In genomic region chr21:41755258-41755933, GRCh38 we compare ENCODE assay signal across 17 cellular contexts. TPM values are rescaled to one million over a fixed set of nuclear protein-coding genes. Genes with fewer than 3 reads are reported as not detected.
A peak's percentile ranks its signal among the peaks of the same experiment; 100 is the strongest.
DNase-seq lines count a peak whose midpoint lies in the region; TF ChIP-seq lines count a peak whose summit lies in the region.
"Had no signal": no experiment of that assay in that cellular context is flagged by ENCODE, and none has a peak within 500 bp of the region (broad histone marks: within the 10 kb centered on the region; RNA-seq: fewer than 3 reads in every experiment).

No MANE protein-coding gene starts in this region.

- H3K27ac ChIP-seq in BLaER1 treated with 17β-estradiol and CSF1 and Interleukin-3, amounts not matched to agents 10 nM and 100 nM: no peak overlapping the region
- H3K27ac ChIP-seq in neuronal stem cell (replicated peaks; ENCODE audit: low read length): no peak overlapping the region
- H3K27ac ChIP-seq: SK-N-MC had no signal

- no peak overlapping the region for H3K9ac ChIP-seq in BLaER1 treated with 17β-estradiol and CSF1 and Interleukin-3, amounts not matched to agents 10 nM and 100 nM
- H3K9ac ChIP-seq in neuronal stem cell (ENCODE audit: low read depth, low read length, poor library complexity): no peak overlapping the region

- H2BK5ac ChIP-seq in neuronal stem cell (ENCODE audit: low read length): no peak overlapping the region

- no peak for TF ChIP-seq CTCF in chondrocyte (IDR thresholded peaks at IDR 0.05)

- peaks cover 13 to 46% (median 36%) of the 10 kb centered on the region in 10 experiments for H3K4me1 ChIP-seq in BLaER1 treated with 17β-estradiol and CSF1 and Interleukin-3, amounts not matched to agents 10 nM and 100 nM
- peaks cover 20 to 42% of the 10 kb centered on the region in 2 donors for H3K4me1 ChIP-seq in neuronal stem cell (ENCODE audit: control insufficient read depth in 2 of 2, insufficient read depth in 1 of 2, low read depth in 1 of 2, low read length in 2 of 2)

- no peak overlapping the region for H3K14ac ChIP-seq in neuronal stem cell (ENCODE audit: low read length)

- H3K79me1 ChIP-seq in neuronal stem cell (ENCODE audit: low read depth, low read length): no peaks in the 10 kb centered on the region

- no peak overlapping the region for H3K4ac ChIP-seq in neuronal stem cell (ENCODE audit: low read length)

- H3K4me2 ChIP-seq in BLaER1 treated with 17β-estradiol and CSF1 and Interleukin-3, amounts not matched to agents 10 nM and 100 nM: peak overlapping the region in 9 of 11 experiments; percentile 29 to 79 (median 68); a peak in 17 of 22 replicates
- no peak overlapping the region for H3K4me2 ChIP-seq in neuronal stem cell (ENCODE audit: insufficient read depth, low read length, poor library complexity, severe bottlenecking)
- H3K4me2 ChIP-seq: A549 had no signal

- CTCF ChIA-PET in activated naive CD4-positive, alpha-beta T cell treated with anti-CD3 and anti-CD28 coated beads, Interleukin-2, amount 10 ng/mL, durations not matched to agents 7 days and 5 days (lab: Charles Lee): no interaction called here

- H3K27me3 ChIP-seq in BLaER1 treated with 17β-estradiol and CSF1 and Interleukin-3, amounts not matched to agents 10 nM and 100 nM: peaks cover 4 to 13% (median 8%) of the 10 kb centered on the region in 11 experiments
- H3K27me3 ChIP-seq in neuronal stem cell (ENCODE audit: control insufficient read depth in 3 of 3, insufficient read depth in 3 of 3, low read depth in 1 of 3, low read length in 3 of 3): peaks cover 0 to 22% (median 4%) of the 10 kb centered on the region in 3 experiments

- no peak overlapping the region for H3K4me3 ChIP-seq in BLaER1 treated with 17β-estradiol and CSF1 and Interleukin-3, amounts not matched to agents 10 nM and 100 nM
- H3K4me3 ChIP-seq in Jurkat, Clone E6-1 (ENCODE audit: low read length): no peak overlapping the region
- peak overlapping the region in 1 of 2 donors; percentile 7 for H3K4me3 ChIP-seq in neuronal stem cell (ENCODE audit: low read length in 2 of 2)
- H3K4me3 ChIP-seq: A549, SK-N-MC had no signal

- peaks cover 7% of the 10 kb centered on the region for H3K36me3 Mint-ChIP-seq in chondrocyte (ENCODE audit: low read depth)
- no peaks in the 10 kb centered on the region for H3K36me3 Mint-ChIP-seq in activated naive CD4-positive, alpha-beta T cell treated with anti-CD3 and anti-CD28 coated beads, Interleukin-2, amount 10 ng/mL, durations not matched to agents 7 days and 5 days

- no peak overlapping the region for H2BK120ac ChIP-seq in neuronal stem cell (ENCODE audit: low read depth, low read length)

- WGBS in neuronal stem cell (ENCODE audit: extremely low coverage in 2 of 2, insufficient read length in 2 of 2, insufficient replicate concordance in 1 of 2), 2 donors: no CpG with 5 or more reads among the region's 23 CpGs

- H2AK5ac ChIP-seq in neuronal stem cell (ENCODE audit: low read depth, low read length): peak overlapping the region; percentile 77

- DNase-seq in Jurkat, Clone E6-1 (ENCODE audit: low read depth, low spot score): peak; percentile 89
- DNase-seq in chondrocyte (ENCODE audit: low spot score): peak; percentile 57
- no peak for DNase-seq in neuronal stem cell (ENCODE audit: low spot score)
- DNase-seq in GF-D8 (lab: John Stamatoyannopoulos, UW): no peak
- DNase-seq in activated naive CD4-positive, alpha-beta T cell treated with anti-CD3 and anti-CD28 coated beads, Interleukin-2, amount 10 ng/mL, durations not matched to agents 7 days and 5 days: no peak
- no peak for DNase-seq in stimulated activated CD4-positive, alpha-beta T cell treated with anti-CD3 and anti-CD28 coated beads, Interleukin-15, amount 100 ng/mL, for 24 hours
- no peak for DNase-seq in LoVo (ENCODE audit: low spot score)
- DNase-seq: C1 segment of cervical spinal cord, EL, HCEC 1CT, NCI-H187 treated with DMSO at 0.1 percent for 48 hours, NCI-H226, NCI-H524, SHP77 had no signal

- H3K27me3 Mint-ChIP-seq in chondrocyte (ENCODE audit: low read depth): no peaks in the 10 kb centered on the region
- peaks cover 34% of the 10 kb centered on the region for H3K27me3 Mint-ChIP-seq in activated naive CD4-positive, alpha-beta T cell treated with anti-CD3 and anti-CD28 coated beads, Interleukin-2, amount 10 ng/mL, durations not matched to agents 7 days and 5 days

- H4K8ac ChIP-seq in neuronal stem cell (ENCODE audit: low read depth, low read length): no peak overlapping the region

- H4K91ac ChIP-seq in neuronal stem cell (ENCODE audit: low read depth, low read length, poor library complexity): no peak overlapping the region

- H3K18ac ChIP-seq in neuronal stem cell (ENCODE audit: low read length): peak overlapping the region; percentile 53

- no peak overlapping the region for H3K23ac ChIP-seq in neuronal stem cell (ENCODE audit: low read depth, low read length, poor library complexity)

- no peak overlapping the region for H3K27ac Mint-ChIP-seq in chondrocyte (ENCODE audit: unreplicated experiment)
- H3K27ac Mint-ChIP-seq in activated naive CD4-positive, alpha-beta T cell treated with anti-CD3 and anti-CD28 coated beads, Interleukin-2, amount 10 ng/mL, durations not matched to agents 7 days and 5 days: no peak overlapping the region

- H3K4me1 Mint-ChIP-seq in chondrocyte (ENCODE audit: low read depth): peaks cover 55% of the 10 kb centered on the region
- no peaks in the 10 kb centered on the region for H3K4me1 Mint-ChIP-seq in activated naive CD4-positive, alpha-beta T cell treated with anti-CD3 and anti-CD28 coated beads, Interleukin-2, amount 10 ng/mL, durations not matched to agents 7 days and 5 days

- no peak overlapping the region for H3K4me3 Mint-ChIP-seq in chondrocyte (ENCODE audit: unreplicated experiment)
- H3K4me3 Mint-ChIP-seq in activated naive CD4-positive, alpha-beta T cell treated with anti-CD3 and anti-CD28 coated beads, Interleukin-2, amount 10 ng/mL, durations not matched to agents 7 days and 5 days: no peak overlapping the region

- H2AFZ ChIP-seq in neuronal stem cell (ENCODE audit: low read length): no peak overlapping the region

- H3K36me3 ChIP-seq in BLaER1 treated with 17β-estradiol and CSF1 and Interleukin-3, amounts not matched to agents 10 nM and 100 nM: no peaks in the 10 kb centered on the region
- no peaks in the 10 kb centered on the region for H3K36me3 ChIP-seq in neuronal stem cell (replicated peaks in 1 of 2; ENCODE audit: control insufficient read depth in 2 of 2, insufficient read depth in 2 of 2, low read length in 2 of 2)

- H3K9me3 Mint-ChIP-seq in chondrocyte (ENCODE audit: low read depth): no peaks in the 10 kb centered on the region
- no peaks in the 10 kb centered on the region for H3K9me3 Mint-ChIP-seq in activated naive CD4-positive, alpha-beta T cell treated with anti-CD3 and anti-CD28 coated beads, Interleukin-2, amount 10 ng/mL, durations not matched to agents 7 days and 5 days

- no peaks in the 10 kb centered on the region for H3K9me3 ChIP-seq in BLaER1 treated with 17β-estradiol and CSF1 and Interleukin-3, amounts not matched to agents 10 nM and 100 nM (replicated peaks in 1 of 11)
- H3K9me3 ChIP-seq in neuronal stem cell (replicated peaks in 1 of 2; ENCODE audit: control insufficient read depth in 2 of 2, insufficient read depth in 1 of 2, low read depth in 1 of 2, low read length in 2 of 2): no peaks in the 10 kb centered on the region
- H3K9me3 ChIP-seq: A549 had no signal

- peak overlapping the region; percentile 43 for H2BK15ac ChIP-seq in neuronal stem cell (ENCODE audit: low read length)

- no peak overlapping the region for H2BK12ac ChIP-seq in neuronal stem cell (ENCODE audit: low read length)

- H4K20me1 ChIP-seq in BLaER1 treated with 17β-estradiol and CSF1 and Interleukin-3, amounts not matched to agents 10 nM and 100 nM: no peaks in the 10 kb centered on the region

RNA-seq across cellular contexts. Expression of gene RIPK4, which starts 11.5 kb away (rescaled TPM):
- 3.5 TPM for polyA plus RNA-seq in Jurkat, Clone E6-1 (2012; ENCODE audit: insufficient read depth, insufficient read length)
- total RNA-seq in chondrocyte: 6.1 to 11.3 TPM (median 11.1 TPM) in 3 replicates
- 0.47 TPM for polyA plus RNA-seq in neuronal stem cell (2013, experiment 1 of 2)
- polyA plus RNA-seq in neuronal stem cell (2013, experiment 2 of 2): 0.46 TPM

Comparison
In these comparisons a context has a peak if more than half of its experiments do, and no peak if none do; other contexts are left out.
1. DNase-seq: peak in Jurkat, Clone E6-1 (single experiment) and chondrocyte (single experiment); none in neuronal stem cell (single experiment), GF-D8 (single experiment), activated naive CD4-positive, alpha-beta T cell treated with anti-CD3 and anti-CD28 coated beads, Interleukin-2, amount 10 ng/mL, durations not matched to agents 7 days and 5 days (single experiment), stimulated activated CD4-positive, alpha-beta T cell treated with anti-CD3 and anti-CD28 coated beads, Interleukin-15, amount 100 ng/mL, for 24 hours (single experiment) and LoVo (single experiment).